Comparison of ENCODE assay signal across 24 cellular contexts in the genomic region with DNA sequence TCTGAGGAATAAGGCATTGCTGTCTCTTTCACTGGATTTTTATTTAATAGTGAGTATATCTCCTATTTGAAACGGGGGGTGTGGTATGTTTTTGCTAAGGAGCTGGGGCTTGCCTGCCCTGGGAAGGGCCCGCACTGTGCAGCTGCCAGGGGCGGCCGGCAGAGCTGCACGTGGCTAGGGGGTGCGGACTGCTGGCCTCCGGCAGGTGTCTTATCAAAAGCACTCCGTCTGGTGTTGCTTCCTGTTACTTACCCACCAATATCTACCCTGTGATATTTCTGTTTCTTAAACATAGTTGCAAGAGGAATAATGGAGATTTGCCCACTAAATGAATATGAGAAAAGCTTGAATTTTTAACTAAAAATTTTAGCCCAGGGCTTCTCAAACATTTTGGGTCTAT.
DNase-seq lines count a peak whose midpoint lies in the region; ATAC-seq, FAIRE-seq and TF ChIP-seq lines count a peak whose summit lies in the region.
"Had no signal": no experiment of that assay in that cellular context is flagged by ENCODE, and none has a peak within 500 bp of the region (broad histone marks: within the 10 kb centered on the region; RNA-seq: fewer than 3 reads in every experiment).

No MANE protein-coding gene starts in this region.

- peak; percentile 6 to 21 for DNase-seq in SHP77 (lab: John Stamatoyannopoulos, UW)
- no peak for DNase-seq in SHP77 treated with DMSO at 0.1 percent for 48 hours (lab: John Stamatoyannopoulos, UW)
- peak; percentile 68 for DNase-seq in Jurkat, Clone E6-1 (ENCODE audit: low read depth, low spot score)
- peak; percentile 90 for DNase-seq in OCI-M1 (lab: John Stamatoyannopoulos, UW)
- DNase-seq in K562 (ENCODE audit: extremely low read depth in 1 of 4, low spot score in 3 of 4), result peak in 2 of 4 experiments; percentile 30 to 54
- no peak for DNase-seq in adrenal gland
- no peak for DNase-seq in stimulated activated naive CD8-positive, alpha-beta T cell treated with anti-CD3 and anti-CD28 coated beads, Interleukin-15, amount 100 ng/mL, for 72 hours
- DNase-seq: 8988T; Caco-2; CD4-positive, CD25-positive, alpha-beta regulatory T cell; DMS 273 treated with DMSO at 0.1 percent for 48 hours; KG1; NCI-H1105 treated with DMSO at 0.1 percent for 48 hours; NCI-H2029 treated with DMSO at 0.1 percent for 48 hours; NCI-H774; Peyer's patch; SW 1271 had no signal

- TF ChIP-seq EP300 in K562 (IDR thresholded peaks at IDR 0.05; ENCODE audit: low read length), result no peak; the same call in 1 of the 2 replicates

- TF ChIP-seq POLR2A in K562 (conservative IDR thresholded peaks at IDR 0.05) (no peak), adrenal gland (IDR thresholded peaks at IDR 0.05) (no peak)

- H2AFZ ChIP-seq in K562 (ENCODE audit: low read depth, low read length), result peak overlapping the region; percentile 34
- H2AFZ ChIP-seq: GM23338 had no signal

- H3K27me3 ChIP-seq in K562 (ENCODE audit: control insufficient read depth in 2 of 2, insufficient read depth in 2 of 2, low read length in 2 of 2), result no peaks in the 10 kb centered on the region; a peak in 1 of 5 replicates
- H3K27me3 ChIP-seq in adrenal gland, result no peaks in the 10 kb centered on the region
- H3K27me3 ChIP-seq: Peyer's patch had no signal

- intact Hi-C loops in K562 (cut with micrococcal nuclease), result no loop called here
- intact Hi-C loops in adrenal gland (cut with DNase I), result no loop called here

- 1% methylated on average over 8 of the region's 8 CpGs for WGBS in K562 (ENCODE audit: insufficient coverage, low coverage, missing lambda C conversion rate)
- 48 to 54% (median 51%) methylated on average over 8 of the region's 8 CpGs for WGBS in adrenal gland, 4 donors

- no peak overlapping the region for H3K4me3 ChIP-seq in Jurkat, Clone E6-1 (ENCODE audit: low read length)
- H3K4me3 ChIP-seq in K562 (no peak overlapping the region), adrenal gland (no peak overlapping the region)
- H3K4me3 ChIP-seq: GM23338, HAP-1, Peyer's patch, SK-N-MC had no signal

- H3K4me3 Mint-ChIP-seq in stimulated activated naive CD8-positive, alpha-beta T cell treated with anti-CD3 and anti-CD28 coated beads, Interleukin-15, amount 100 ng/mL, for 72 hours, result no peak overlapping the region
- H3K4me3 Mint-ChIP-seq: CD4-positive, CD25-positive, alpha-beta regulatory T cell; GM23338 had no signal

- no peak overlapping the region for H3K4me2 ChIP-seq in K562 (ENCODE audit: insufficient read depth, low read length)
- H3K4me2 ChIP-seq: GM23338 had no signal

- H3K9me3 ChIP-seq in K562 (replicated peaks; ENCODE audit: control insufficient read depth, insufficient read depth, low read depth, low read length), result no peaks in the 10 kb centered on the region
- no peaks in the 10 kb centered on the region for H3K9me3 ChIP-seq in adrenal gland (replicated peaks in 1 of 3)
- H3K9me3 ChIP-seq: Caco-2, HAP-1, Peyer's patch had no signal

- H3K27ac ChIP-seq in K562 (ENCODE audit: extremely low read depth, low read depth, low read length) (no peak overlapping the region), adrenal gland (no peak overlapping the region)
- H3K27ac ChIP-seq: HL-60, Peyer's patch, SK-N-MC had no signal

- H3K9me3 Mint-ChIP-seq in stimulated activated naive CD8-positive, alpha-beta T cell treated with anti-CD3 and anti-CD28 coated beads, Interleukin-15, amount 100 ng/mL, for 72 hours, result no peaks in the 10 kb centered on the region

- peak overlapping the region in 1 of 2 donors; percentile 52 for H3K27ac Mint-ChIP-seq in stimulated activated naive CD8-positive, alpha-beta T cell treated with anti-CD3 and anti-CD28 coated beads, Interleukin-15, amount 100 ng/mL, for 72 hours
- H3K27ac Mint-ChIP-seq: CD4-positive, CD25-positive, alpha-beta regulatory T cell; GM23338 had no signal

- no peak overlapping the region for H3K9ac ChIP-seq in K562 (ENCODE audit: insufficient read depth in 1 of 2, low read depth in 2 of 2, low read length in 2 of 2)

- BruUV-seq in K562 (replicated peaks; lab: Mats Ljungman, UMichigan), result no TSS peak

- FAIRE-seq in K562 (lab: Jason Lieb, UNC), result no peak
- FAIRE-seq: GM12892, HepG2 had no signal

- POLR2A ChIA-PET in K562 (lab: Yijun Ruan, JAX), result no interaction called here

- H3K4me1 Mint-ChIP-seq in stimulated activated naive CD8-positive, alpha-beta T cell treated with anti-CD3 and anti-CD28 coated beads, Interleukin-15, amount 100 ng/mL, for 72 hours, result no peaks in the 10 kb centered on the region
- H3K4me1 Mint-ChIP-seq: CD4-positive, CD25-positive, alpha-beta regulatory T cell had no signal

- peaks cover 0 to 3% of the 10 kb centered on the region in 2 experiments; a peak in 1 of 5 replicates for H3K4me1 ChIP-seq in K562 (replicated peaks in 1 of 2; ENCODE audit: control insufficient read depth in 2 of 2, insufficient read depth in 2 of 2, low read length in 2 of 2)
- H3K4me1 ChIP-seq in adrenal gland (replicated peaks in 1 of 2), result no peaks in the 10 kb centered on the region
- H3K4me1 ChIP-seq: Caco-2, HAP-1, Peyer's patch had no signal

- peak; percentile 87 for ATAC-seq in K562
- no peak for ATAC-seq in stimulated activated naive CD8-positive, alpha-beta T cell treated with anti-CD3 and anti-CD28 coated beads, Interleukin-15, amount 100 ng/mL, for 72 hours
- ATAC-seq in GM21423 (IDR thresholded peaks at IDR 0.05; ENCODE audit: unreplicated experiment), result no peak
- ATAC-seq: GM23338, HepG2 had no signal

- H3K9me1 ChIP-seq in K562 (ENCODE audit: control insufficient read depth, insufficient read depth, low read length), result no peaks in the 10 kb centered on the region

- no peaks in the 10 kb centered on the region for H4K20me1 ChIP-seq in K562 (replicated peaks; ENCODE audit: control insufficient read depth, insufficient read depth, low read length)

- H3K79me2 ChIP-seq in K562 (ENCODE audit: control insufficient read depth, insufficient read depth, low read length), result no peaks in the 10 kb centered on the region

- H3K27me3 Mint-ChIP-seq in stimulated activated naive CD8-positive, alpha-beta T cell treated with anti-CD3 and anti-CD28 coated beads, Interleukin-15, amount 100 ng/mL, for 72 hours, result no peaks in the 10 kb centered on the region
- H3K27me3 Mint-ChIP-seq: CD4-positive, CD25-positive, alpha-beta regulatory T cell had no signal

- TF ChIP-seq CTCF in K562 (IDR thresholded peaks at IDR 0.05 in 2 of 3, conservative IDR thresholded peaks at IDR 0.05 in 1 of 3; ENCODE audit: insufficient read depth in 2 of 3, low read depth in 1 of 3, low read length in 3 of 3) (no peak), adrenal gland (IDR thresholded peaks at IDR 0.05) (no peak)

- TF ChIP-seq RAD21 in K562 (CRISPR knock-in tag; conservative IDR thresholded peaks at IDR 0.05 in 1 of 2, IDR thresholded peaks at IDR 0.05 in 1 of 2), result no peak

- H3K36me3 ChIP-seq in K562 (ENCODE audit: control insufficient read depth, insufficient read depth, low read length) (no peaks in the 10 kb centered on the region), adrenal gland (replicated peaks in 1 of 2) (no peaks in the 10 kb centered on the region)
- H3K36me3 ChIP-seq: HAP-1, Peyer's patch had no signal

- CTCF ChIA-PET in K562 (lab: Yijun Ruan, JAX; ENCODE audit: low intra/inter-chr PET ratio), result no interaction called here

- in situ Hi-C loops in K562 (cut with MboI), result no loop called here

TF ChIP-seq in K562, 482 proteins besides CTCF, POLR2A, EP300 and RAD21 (continues in another document):
- peak; percentile 76; the same call in 1 of the 2 replicates for TF ChIP-seq BHLHE40 (IDR thresholded peaks at IDR 0.05; ENCODE audit: low read length)
- TF ChIP-seq EP400 (IDR thresholded peaks at IDR 0.05), result 0 out of 2 replicates have a peak, but pooled peaks have one; percentile 21
- TF ChIP-seq ZSCAN29 (IDR thresholded peaks at IDR 0.05), result no peak
- peak; percentile 35; the same call in 1 of the 2 replicates for TF ChIP-seq ARID1B (IDR thresholded peaks at IDR 0.05)
- no peak for TF ChIP-seq RHOXF2B (CRISPR knock-in tag; conservative IDR thresholded peaks at IDR 0.05)
- TF ChIP-seq, protein P1, sequence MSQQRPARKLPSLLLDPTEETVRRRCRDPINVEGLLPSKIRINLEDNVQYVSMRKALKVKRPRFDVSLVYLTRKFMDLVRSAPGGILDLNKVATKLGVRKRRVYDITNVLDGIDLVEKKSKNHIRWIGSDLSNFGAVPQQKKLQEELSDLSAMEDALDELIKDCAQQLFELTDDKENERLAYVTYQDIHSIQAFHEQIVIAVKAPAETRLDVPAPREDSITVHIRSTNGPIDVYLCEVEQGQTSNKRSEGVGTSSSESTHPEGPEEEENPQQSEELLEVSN (IDR thresholded peaks at IDR 0.05; ENCODE audit: borderline replicate concordance in 1 of 2, extremely low read depth in 1 of 2, insufficient read depth in 1 of 2, insufficient read length in 1 of 2, low read depth in 1 of 2, low read length in 1 of 2, poor library complexity in 1 of 2, severe bottlenecking in 1 of 2), result peak; percentile 50 to 85

Comparison
In these comparisons a context has a peak if more than half of its experiments do, and no peak if none do; other contexts are left out.
1. DNase-seq: peak in SHP77 (2 of 2), Jurkat, Clone E6-1 (single experiment) and OCI-M1 (single experiment); none in SHP77 treated with DMSO at 0.1 percent for 48 hours (single experiment), adrenal gland (0 of 7) and stimulated activated naive CD8-positive, alpha-beta T cell treated with anti-CD3 and anti-CD28 coated beads, Interleukin-15, amount 100 ng/mL, for 72 hours (0 of 2).